Comparison of ENCODE assay signal across 2 cellular contexts in genomic region chr9:83976372-83976771, GRCh38.
TF ChIP-seq lines count a peak whose summit lies in the region.

No MANE protein-coding gene starts in this region.

TF ChIP-seq in SK-N-SH, 30 proteins besides CTCF, POLR2A, EP300 and RAD21:
- TF ChIP-seq IRF3 (IDR thresholded peaks at IDR 0.05; ENCODE audit: low read depth, low read length) (no peak), NFIC (IDR thresholded peaks at IDR 0.05; ENCODE audit: borderline replicate concordance) (no peak), SIN3A (IDR thresholded peaks at IDR 0.05; ENCODE audit: borderline replicate concordance, low read depth, low read length) (no peak), TAF1 (IDR thresholded peaks at IDR 0.05; ENCODE audit: borderline replicate concordance, low read depth, low read length) (no peak), RCOR1 (IDR thresholded peaks at IDR 0.05; ENCODE audit: low read length) (no peak), FOSL2 (IDR thresholded peaks at IDR 0.05; ENCODE audit: borderline replicate concordance, low read depth) (no peak), NRF1 (IDR thresholded peaks at IDR 0.05; ENCODE audit: low read depth, low read length) (no peak)

TF ChIP-seq in SK-N-SH treated with all-trans-retinoic acid at 6 μM for 48 hours, 23 proteins besides CTCF, POLR2A, EP300 and RAD21 (continued from another document):
- no peak for TF ChIP-seq CSRNP3 (CRISPR knock-in tag; IDR thresholded peaks at IDR 0.05)
